ENCODE assay signal across 13 cellular contexts in the genomic region with DNA sequence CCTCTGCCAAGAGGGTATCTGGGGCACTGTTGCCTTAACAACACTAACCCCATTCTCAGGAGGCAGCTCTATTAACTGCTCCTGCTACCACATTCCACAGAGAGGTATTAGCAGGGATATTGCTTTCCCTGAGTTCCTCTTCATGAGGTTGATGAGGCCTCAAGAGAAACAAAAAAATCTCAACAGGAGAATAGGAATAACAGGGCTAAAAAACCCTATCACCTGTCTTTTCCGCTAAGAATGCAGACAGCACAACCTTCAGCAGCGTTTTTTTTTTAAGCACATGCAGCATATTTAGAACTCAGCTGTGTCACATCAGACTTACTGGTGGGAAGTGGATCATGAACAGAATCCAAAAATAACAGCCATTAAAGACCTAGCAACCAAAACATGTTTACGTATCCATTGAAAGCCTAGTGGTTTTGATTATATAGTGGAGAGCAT. TPM values are rescaled to one million over a fixed set of nuclear protein-coding genes. Genes with fewer than 3 reads are reported as not detected.
A peak's percentile ranks its signal among the peaks of the same experiment; 100 is the strongest.
DNase-seq lines count a peak whose midpoint lies in the region; ATAC-seq lines count a peak whose summit lies in the region.
"Had no signal": no experiment of that assay in that cellular context is flagged by ENCODE, and none has a peak within 500 bp of the region (broad histone marks: within the 10 kb centered on the region; RNA-seq: fewer than 3 reads in every experiment).

No MANE protein-coding gene starts in this region.

- H3K4me1 Mint-ChIP-seq in effector memory CD8-positive, alpha-beta T cell (ENCODE audit: low read depth in 2 of 2) = peaks cover 0 to 19% of the 10 kb centered on the region in 2 donors
- H3K4me1 Mint-ChIP-seq in activated naive CD8-positive, alpha-beta T cell treated with anti-CD3 and anti-CD28 coated beads for 36 hours = peaks cover 5% of the 10 kb centered on the region

- no peak overlapping the region for H3K4me3 ChIP-seq in esophagus (ENCODE audit: low read depth in 1 of 2, low read length in 2 of 2)
- H3K4me3 ChIP-seq: right lobe of liver had no signal

- H3K27me3 Mint-ChIP-seq in effector memory CD8-positive, alpha-beta T cell = no peaks in the 10 kb centered on the region
- H3K27me3 Mint-ChIP-seq in activated naive CD8-positive, alpha-beta T cell treated with anti-CD3 and anti-CD28 coated beads for 36 hours = no peaks in the 10 kb centered on the region
- H3K27me3 Mint-ChIP-seq: CD4-positive, alpha-beta memory T cell; central memory CD8-positive, alpha-beta T cell had no signal

- no peaks in the 10 kb centered on the region for H3K9me3 ChIP-seq in esophagus (ENCODE audit: control insufficient read depth in 2 of 2, insufficient read depth in 1 of 2, low read depth in 1 of 2, low read length in 1 of 2)
- H3K9me3 ChIP-seq: right lobe of liver had no signal

- no peaks in the 10 kb centered on the region for H3K4me1 ChIP-seq in esophagus (ENCODE audit: control insufficient read depth in 2 of 2, insufficient read depth in 2 of 2, low read length in 1 of 2)

- no peaks in the 10 kb centered on the region for H3K9me3 Mint-ChIP-seq in effector memory CD8-positive, alpha-beta T cell
- H3K9me3 Mint-ChIP-seq in activated naive CD8-positive, alpha-beta T cell treated with anti-CD3 and anti-CD28 coated beads for 36 hours = no peaks in the 10 kb centered on the region
- H3K9me3 Mint-ChIP-seq: CD4-positive, alpha-beta memory T cell; central memory CD8-positive, alpha-beta T cell had no signal

- H3K36me3 ChIP-seq in esophagus (ENCODE audit: control insufficient read depth in 2 of 2, insufficient read depth in 2 of 2, low read length in 1 of 2) = no peaks in the 10 kb centered on the region

- DNase-seq in AG08395 (ENCODE audit: low spot score) (peak; percentile 43), NCI-H2029 treated with DMSO at 0.1 percent for 48 hours (lab: John Stamatoyannopoulos, UW) (peak; percentile 76), myocyte (ENCODE audit: low read depth) (peak; percentile 79), T-helper 9 cell (no peak)
- no peak for DNase-seq in effector memory CD8-positive, alpha-beta T cell
- no peak for DNase-seq in activated naive CD8-positive, alpha-beta T cell treated with anti-CD3 and anti-CD28 coated beads for 36 hours
- DNase-seq: activated CD4-positive, alpha-beta T cell treated with anti-CD3 and anti-CD28 coated beads, Interleukin-2, amount 50 U/mL, for 4 hours; CD4-positive, alpha-beta memory T cell; right lobe of liver; stimulated activated naive CD4-positive, alpha-beta T cell treated with Interleukin-2 at 50 U/mL for 16 hours had no signal

- H3K27ac ChIP-seq in esophagus (ENCODE audit: low read depth in 2 of 2, low read length in 1 of 2) = peak overlapping the region; percentile 10 to 33
- H3K27ac ChIP-seq: right lobe of liver had no signal

- WGBS in esophagus, 2 donors = 50 to 62% methylated on average over 3 of the region's 3 CpGs

- no peaks in the 10 kb centered on the region for H3K27me3 ChIP-seq in esophagus (ENCODE audit: control insufficient read depth in 1 of 2, insufficient read depth in 2 of 2, low read length in 2 of 2)
- H3K27me3 ChIP-seq: right lobe of liver had no signal

- no peak for ATAC-seq in GM21423 (IDR thresholded peaks at IDR 0.05; ENCODE audit: unreplicated experiment)
- ATAC-seq in effector memory CD8-positive, alpha-beta T cell (replicated peaks) = no peak

- no peak overlapping the region for H3K4me3 Mint-ChIP-seq in effector memory CD8-positive, alpha-beta T cell
- no peak overlapping the region for H3K4me3 Mint-ChIP-seq in activated naive CD8-positive, alpha-beta T cell treated with anti-CD3 and anti-CD28 coated beads for 36 hours
- H3K4me3 Mint-ChIP-seq: CD4-positive, alpha-beta memory T cell; central memory CD8-positive, alpha-beta T cell had no signal

- no peak overlapping the region for H3K27ac Mint-ChIP-seq in effector memory CD8-positive, alpha-beta T cell
- no peak overlapping the region for H3K27ac Mint-ChIP-seq in activated naive CD8-positive, alpha-beta T cell treated with anti-CD3 and anti-CD28 coated beads for 36 hours
- H3K27ac Mint-ChIP-seq: CD4-positive, alpha-beta memory T cell had no signal

- peaks cover 18% of the 10 kb centered on the region for H3K36me3 Mint-ChIP-seq in effector memory CD8-positive, alpha-beta T cell (ENCODE audit: insufficient read depth)
- H3K36me3 Mint-ChIP-seq in activated naive CD8-positive, alpha-beta T cell treated with anti-CD3 and anti-CD28 coated beads for 36 hours = peaks cover 11% of the 10 kb centered on the region

RNA-seq across cellular contexts. Expression of gene ATF7, which starts 29.2 kb away (rescaled TPM):
- 10 to 100 TPM; 15.9 to 23.5 TPM for polyA plus RNA-seq in esophagus
- total RNA-seq in myocyte = 15.5 and 25.3 TPM in 2 replicates
- 23.9 TPM for polyA plus RNA-seq in myocyte (2012)
- total RNA-seq in activated naive CD8-positive, alpha-beta T cell treated with anti-CD3 and anti-CD28 coated beads for 36 hours = 10 to 100 TPM; 22.8 to 23.6 TPM

Comparison
In these comparisons a context has a peak if more than half of its experiments do, and no peak if none do; other contexts are left out.
1. DNase-seq: peak in AG08395 (single experiment), NCI-H2029 treated with DMSO at 0.1 percent for 48 hours (single experiment) and myocyte (single experiment); none in T-helper 9 cell (single experiment), effector memory CD8-positive, alpha-beta T cell (0 of 3) and activated naive CD8-positive, alpha-beta T cell treated with anti-CD3 and anti-CD28 coated beads for 36 hours (single experiment).